ENCODE assay signal across 18 cellular contexts in the genomic region with DNA sequence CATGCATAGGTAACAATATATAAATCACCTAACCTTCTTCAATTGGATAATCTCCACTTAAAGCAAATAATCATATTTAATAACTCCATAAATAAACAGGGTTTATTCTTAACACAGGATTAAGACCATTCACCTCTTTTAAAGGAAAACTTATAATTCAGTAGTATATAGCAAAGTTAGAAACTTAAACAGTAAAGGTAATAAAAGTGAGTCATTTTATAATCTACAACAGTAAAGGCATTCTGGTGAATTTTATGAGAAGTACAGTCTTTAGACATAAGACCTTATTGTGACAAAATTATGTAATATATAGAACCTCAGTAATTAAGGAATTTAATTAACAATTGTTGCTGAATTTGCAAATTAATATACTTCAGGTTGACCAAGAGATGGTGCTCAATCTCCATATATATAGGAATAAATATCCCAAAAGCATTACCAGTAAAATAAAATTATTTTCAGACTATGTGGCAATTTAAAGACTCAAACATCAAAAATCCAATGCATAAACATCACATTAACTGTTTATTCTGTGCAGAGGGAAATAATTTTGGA.
DNase-seq lines count a peak whose midpoint lies in the region; ATAC-seq, FAIRE-seq and TF ChIP-seq lines count a peak whose summit lies in the region.
"Had no signal": no experiment of that assay in that cellular context is flagged by ENCODE, and none has a peak within 500 bp of the region (broad histone marks: within the 10 kb centered on the region; RNA-seq: fewer than 3 reads in every experiment).

No MANE protein-coding gene starts in this region.

- H3K27me3 ChIP-seq in SK-N-SH (ENCODE audit: insufficient read depth), result no peaks in the 10 kb centered on the region
- H3K27me3 ChIP-seq: BLaER1 had no signal

- H3K27ac ChIP-seq in SK-N-SH (ENCODE audit: low read depth in 2 of 2, low read length in 1 of 2), result no peak overlapping the region
- H3K27ac ChIP-seq: 22Rv1, BLaER1 had no signal

- no peaks in the 10 kb centered on the region for H3K9me3 ChIP-seq in SK-N-SH
- H3K9me3 ChIP-seq: BLaER1 had no signal

- POLR2A ChIA-PET in SK-N-SH (lab: Yijun Ruan, JAX), result no interaction called here

- TF ChIP-seq RAD21 in SK-N-SH (IDR thresholded peaks at IDR 0.05; ENCODE audit: low read length), result no peak

- TF ChIP-seq CTCF in SK-N-SH (IDR thresholded peaks at IDR 0.05), result peak; percentile 23

- no peaks in the 10 kb centered on the region for H4K20me1 ChIP-seq in SK-N-SH (ENCODE audit: insufficient read depth)
- H4K20me1 ChIP-seq: BLaER1 had no signal

- DNase-seq in SK-N-SH (no peak), left colon (no peak), DMS153 treated with DMSO at 0.1 percent for 48 hours (lab: John Stamatoyannopoulos, UW; ENCODE audit: unreplicated experiment) (no peak), COLO829 (ENCODE audit: low spot score) (no peak)
- DNase-seq: AML-193; Calu3; CD4-positive, CD25-positive, alpha-beta regulatory T cell; DMS79 treated with DMSO at 0.1 percent for 48 hours; EL; KBM-7 had no signal

- no peaks in the 10 kb centered on the region for H3K9me2 ChIP-seq in SK-N-SH

- 0 out of 2 replicates have a peak, but pooled peaks cover 4% of the 10 kb centered on the region for H3K79me2 ChIP-seq in SK-N-SH (ENCODE audit: insufficient read depth)

- H2AFZ ChIP-seq in SK-N-SH (ENCODE audit: low read depth), result peak overlapping the region; percentile 39; the same call in 1 of the 2 replicates

- H3K9ac ChIP-seq in SK-N-SH, result no peak overlapping the region
- H3K9ac ChIP-seq: BLaER1 had no signal

- ATAC-seq in SK-N-SH treated with all-trans-retinoic acid at 6 μM for 48 hours (no peak), left colon (peak; percentile 62), GM19035 (IDR thresholded peaks at IDR 0.05; ENCODE audit: unreplicated experiment) (no peak)
- ATAC-seq: HCT116 had no signal

- H3K36me3 ChIP-seq in SK-N-SH (replicated peaks in 1 of 2; ENCODE audit: control insufficient read depth in 1 of 2, insufficient read depth in 2 of 2, low read length in 1 of 2), result no peaks in the 10 kb centered on the region
- H3K36me3 ChIP-seq: BLaER1 had no signal

- no peak for TF ChIP-seq EP300 in SK-N-SH (IDR thresholded peaks at IDR 0.05; ENCODE audit: borderline replicate concordance in 1 of 2, low read depth in 1 of 2, low read length in 1 of 2)

- H3K4me2 ChIP-seq in SK-N-SH, result no peak overlapping the region
- H3K4me2 ChIP-seq: BLaER1 had no signal

- no peaks in the 10 kb centered on the region; a peak in 1 of 4 replicates for H3K4me1 ChIP-seq in SK-N-SH (ENCODE audit: control insufficient read depth in 1 of 2, insufficient read depth in 2 of 2, low read depth in 1 of 2, low read length in 1 of 2)
- H3K4me1 ChIP-seq: BLaER1 had no signal

- peaks cover 21% of the 10 kb centered on the region for H3F3A ChIP-seq in SK-N-SH (replicated peaks; ENCODE audit: insufficient read depth)

- CTCF ChIA-PET in SK-N-SH (lab: Yijun Ruan, JAX), result interaction anchor here (1.0 kb wide), 1 partner anchor 36 kb away, joined by 4 read pairs; no protein-coding TSS in a partner anchor

- peak; percentile 90 for FAIRE-seq in colon (lab: Jason Lieb, UNC)
- FAIRE-seq: GM12892, GM19239 had no signal

- no peak overlapping the region for H3K4me3 ChIP-seq in SK-N-SH (ENCODE audit: low read depth in 2 of 2, low read length in 1 of 2)
- H3K4me3 ChIP-seq: BLaER1 had no signal

- intact Hi-C loops in left colon (cut with DNase I, micrococcal nuclease), result no loop called here

TF ChIP-seq in SK-N-SH, 30 proteins besides CTCF, POLR2A, EP300 and RAD21:
- TF ChIP-seq TEAD4 (IDR thresholded peaks at IDR 0.05; ENCODE audit: borderline replicate concordance, insufficient read depth) (no peak), JUND (IDR thresholded peaks at IDR 0.05) (no peak)

TF ChIP-seq in SK-N-SH treated with all-trans-retinoic acid at 6 μM for 48 hours, 23 proteins besides CTCF, POLR2A, EP300 and RAD21:
- no peak for TF ChIP-seq ZFP3 (CRISPR knock-in tag; IDR thresholded peaks at IDR 0.05)
- no peak for TF ChIP-seq OSR1 (CRISPR knock-in tag; IDR thresholded peaks at IDR 0.05)
- TF ChIP-seq BACH2 (CRISPR knock-in tag; IDR thresholded peaks at IDR 0.05; ENCODE audit: borderline replicate concordance), result no peak
- TF ChIP-seq, protein P1, sequence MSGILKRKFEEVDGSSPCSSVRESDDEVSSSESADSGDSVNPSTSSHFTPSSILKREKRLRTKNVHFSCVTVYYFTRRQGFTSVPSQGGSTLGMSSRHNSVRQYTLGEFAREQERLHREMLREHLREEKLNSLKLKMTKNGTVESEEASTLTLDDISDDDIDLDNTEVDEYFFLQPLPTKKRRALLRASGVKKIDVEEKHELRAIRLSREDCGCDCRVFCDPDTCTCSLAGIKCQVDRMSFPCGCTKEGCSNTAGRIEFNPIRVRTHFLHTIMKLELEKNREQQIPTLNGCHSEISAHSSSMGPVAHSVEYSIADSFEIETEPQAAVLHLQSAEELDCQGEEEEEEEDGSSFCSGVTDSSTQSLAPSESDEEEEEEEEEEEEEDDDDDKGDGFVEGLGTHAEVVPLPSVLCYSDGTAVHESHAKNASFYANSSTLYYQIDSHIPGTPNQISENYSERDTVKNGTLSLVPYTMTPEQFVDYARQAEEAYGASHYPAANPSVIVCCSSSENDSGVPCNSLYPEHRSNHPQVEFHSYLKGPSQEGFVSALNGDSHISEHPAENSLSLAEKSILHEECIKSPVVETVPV (CRISPR knock-in tag; IDR thresholded peaks at IDR 0.05), result no peak
- no peak for TF ChIP-seq PPARA (CRISPR knock-in tag; IDR thresholded peaks at IDR 0.05; ENCODE audit: borderline replicate concordance)
- no peak for TF ChIP-seq ZNF70 (CRISPR knock-in tag; IDR thresholded peaks at IDR 0.05)
- TF ChIP-seq CSDC2 (CRISPR knock-in tag; IDR thresholded peaks at IDR 0.05), result no peak
- no peak for TF ChIP-seq ESRRG (CRISPR knock-in tag; IDR thresholded peaks at IDR 0.05)
